16 cellular contexts compared by ENCODE assay signal in genomic region chr1:19493547-19493946, GRCh38. TPM values are rescaled to one million over a fixed set of nuclear protein-coding genes. Genes with fewer than 3 reads are reported as not detected.
A peak's percentile ranks its signal among the peaks of the same experiment; 100 is the strongest.
DNase-seq lines count a peak whose midpoint lies in the region; ATAC-seq and TF ChIP-seq lines count a peak whose summit lies in the region.
"Had no signal": no experiment of that assay in that cellular context is flagged by ENCODE, and none has a peak within 500 bp of the region (broad histone marks: within the 10 kb centered on the region; RNA-seq: fewer than 3 reads in every experiment).

No MANE protein-coding gene starts in this region.

- H3K27ac ChIP-seq in heart left ventricle (peak overlapping the region in 7 of 12 donors; percentile 73 to 95 (median 80)), right atrium auricular region (no peak overlapping the region), aorta (ENCODE audit: low read depth in 1 of 2, low read length in 2 of 2) (no peak overlapping the region)
- H3K27ac ChIP-seq in CD8-positive, alpha-beta T cell (ENCODE audit: low read depth, low read length): no peak overlapping the region
- H3K27ac ChIP-seq: BLaER1 had no signal

- no peak for TF ChIP-seq CTCF in activated CD8-positive, alpha-beta T cell treated with anti-CD3 and anti-CD28 coated beads for 36 hours (IDR thresholded peaks at IDR 0.05)
- no peak for TF ChIP-seq CTCF in heart left ventricle (IDR thresholded peaks at IDR 0.05)
- TF ChIP-seq CTCF in right atrium auricular region (IDR thresholded peaks at IDR 0.05): no peak
- no peak for TF ChIP-seq CTCF in CD8-positive, alpha-beta T cell (IDR thresholded peaks at IDR 0.05)

- intact Hi-C loops in activated CD8-positive, alpha-beta T cell treated with anti-CD3 and anti-CD28 coated beads for 36 hours (cut with micrococcal nuclease): no loop called here
- intact Hi-C loops in heart left ventricle (cut with DNase I) (loop anchor here in 3 of 10 donors (5.0 to 10.0 kb wide), 4 partner anchors 61 to 154 kb away; partner anchors contain the start of gene NBL1 (in 1 of the 3)), aorta (cut with DNase I) (loop anchor here in 1 of 2 donors (5.0 kb wide), 2 partner anchors 101 to 149 kb away; partner anchors contain the start of gene NBL1)
- intact Hi-C loops in CD8-positive, alpha-beta T cell (cut with DNase I, micrococcal nuclease): no loop called here

- H3K4me1 ChIP-seq in heart left ventricle (peaks cover 0 to 27% (median 22%) of the 10 kb centered on the region in 12 donors), right atrium auricular region (peaks cover 0 to 27% of the 10 kb centered on the region in 2 donors), aorta (ENCODE audit: control insufficient read depth in 1 of 2, insufficient read depth in 2 of 2, low read length in 2 of 2) (peaks cover 0 to 3% of the 10 kb centered on the region in 2 donors)
- H3K4me1 ChIP-seq in CD8-positive, alpha-beta T cell (ENCODE audit: insufficient read depth, low read length): peaks cover 13% of the 10 kb centered on the region
- H3K4me1 ChIP-seq: BLaER1 had no signal

- no peak for TF ChIP-seq POLR2A in heart left ventricle (IDR thresholded peaks at IDR 0.05)

- no peaks in the 10 kb centered on the region for H3K27me3 ChIP-seq in heart left ventricle
- H3K27me3 ChIP-seq in right atrium auricular region: no peaks in the 10 kb centered on the region
- no peaks in the 10 kb centered on the region for H3K27me3 ChIP-seq in CD8-positive, alpha-beta T cell (ENCODE audit: insufficient read depth, low read length)
- H3K27me3 ChIP-seq in aorta (ENCODE audit: control insufficient read depth in 1 of 2, insufficient read depth in 2 of 2, low read length in 1 of 2): no peaks in the 10 kb centered on the region
- H3K27me3 ChIP-seq: BLaER1 had no signal

- POLR2A ChIA-PET in activated CD8-positive, alpha-beta T cell treated with anti-CD3 and anti-CD28 coated beads for 36 hours (lab: Charles Lee): interaction anchor here (0.6 to 1.4 kb wide), 3 partner anchors 10 to 51 kb away, joined by 3 read pairs; no protein-coding TSS in a partner anchor
- POLR2A ChIA-PET in activated CD8-positive, alpha-beta T cell treated with anti-CD3 and anti-CD28 coated beads, Interleukin-2, amount 10 ng/mL, durations not matched to agents 7 days and 5 days (lab: Charles Lee): no interaction called here
- POLR2A ChIA-PET in CD8-positive, alpha-beta T cell (lab: Charles Lee): no interaction called here

- CTCF ChIA-PET in activated CD8-positive, alpha-beta T cell treated with anti-CD3 and anti-CD28 coated beads for 36 hours (lab: Charles Lee): interaction anchor here (0.8 to 1.8 kb wide), 5 partner anchors 9 to 160 kb away, joined by 3 to 7 read pairs (median 3); no protein-coding TSS in a partner anchor
- CTCF ChIA-PET in activated CD8-positive, alpha-beta T cell treated with anti-CD3 and anti-CD28 coated beads, Interleukin-2, amount 10 ng/mL, durations not matched to agents 7 days and 5 days (lab: Charles Lee): interaction anchor here (1.1 to 1.9 kb wide), 4 partner anchors 89 to 168 kb away, joined by 4 to 5 read pairs (median 4); no protein-coding TSS in a partner anchor
- CTCF ChIA-PET in CD8-positive, alpha-beta T cell (lab: Charles Lee): no interaction called here

- WGBS in heart left ventricle, 4 donors: 67 to 100% (median 95%) methylated on average over 2 of the region's 2 CpGs
- 48 to 97% methylated on average over 2 of the region's 2 CpGs for WGBS in aorta, 2 donors

- H3K36me3 ChIP-seq in heart left ventricle: no peaks in the 10 kb centered on the region
- H3K36me3 ChIP-seq in right atrium auricular region: no peaks in the 10 kb centered on the region
- H3K36me3 ChIP-seq in CD8-positive, alpha-beta T cell (ENCODE audit: insufficient read depth, low read length): no peaks in the 10 kb centered on the region
- H3K36me3 ChIP-seq in aorta (ENCODE audit: control insufficient read depth in 1 of 2, insufficient read depth in 2 of 2, low read length in 1 of 2): no peaks in the 10 kb centered on the region
- H3K36me3 ChIP-seq: BLaER1 had no signal

- no peaks in the 10 kb centered on the region for H3K27me3 Mint-ChIP-seq in activated CD8-positive, alpha-beta T cell treated with anti-CD3 and anti-CD28 coated beads for 36 hours
- no peaks in the 10 kb centered on the region for H3K27me3 Mint-ChIP-seq in activated CD8-positive, alpha-beta T cell treated with anti-CD3 and anti-CD28 coated beads, Interleukin-2, amount 10 ng/mL, durations not matched to agents 7 days and 5 days (ENCODE audit: low read depth)
- H3K27me3 Mint-ChIP-seq in CD8-positive, alpha-beta T cell (ENCODE audit: low read depth): no peaks in the 10 kb centered on the region
- H3K27me3 Mint-ChIP-seq: CD4-positive, alpha-beta memory T cell had no signal

- H3K4me1 Mint-ChIP-seq in activated CD8-positive, alpha-beta T cell treated with anti-CD3 and anti-CD28 coated beads for 36 hours (ENCODE audit: low read depth): peaks cover 32% of the 10 kb centered on the region
- H3K4me1 Mint-ChIP-seq in activated CD8-positive, alpha-beta T cell treated with anti-CD3 and anti-CD28 coated beads, Interleukin-2, amount 10 ng/mL, durations not matched to agents 7 days and 5 days (ENCODE audit: low read depth): peaks cover 12% of the 10 kb centered on the region
- peaks cover 41% of the 10 kb centered on the region for H3K4me1 Mint-ChIP-seq in CD8-positive, alpha-beta T cell (ENCODE audit: low read depth)
- H3K4me1 Mint-ChIP-seq in stimulated activated effector memory CD8-positive, alpha-beta T cell treated with anti-CD3 and anti-CD28 coated beads, Interleukin-12 subunit alpha, Interleukin-12 subunit beta, amount 100 ng/mL, for 72 hours: peaks cover 60% of the 10 kb centered on the region

- H3K4me3 ChIP-seq in heart left ventricle (no peak overlapping the region), right atrium auricular region (no peak overlapping the region), aorta (ENCODE audit: low read length in 2 of 2) (no peak overlapping the region)
- no peak overlapping the region for H3K4me3 ChIP-seq in CD8-positive, alpha-beta T cell (ENCODE audit: low read depth, low read length)
- H3K4me3 ChIP-seq: BLaER1 had no signal

- H3K9me3 ChIP-seq in heart left ventricle (no peaks in the 10 kb centered on the region), right atrium auricular region (no peaks in the 10 kb centered on the region), aorta (ENCODE audit: control insufficient read depth, low read length) (no peaks in the 10 kb centered on the region)
- no peaks in the 10 kb centered on the region for H3K9me3 ChIP-seq in CD8-positive, alpha-beta T cell (ENCODE audit: low read length)

- no peak for DNase-seq in activated CD8-positive, alpha-beta T cell treated with anti-CD3 and anti-CD28 coated beads for 36 hours
- DNase-seq in activated CD8-positive, alpha-beta T cell treated with anti-CD3 and anti-CD28 coated beads, Interleukin-2, amount 10 ng/mL, durations not matched to agents 7 days and 5 days: no peak
- DNase-seq in heart left ventricle (no peak), right atrium auricular region (ENCODE audit: low spot score) (no peak), aorta (no peak)
- DNase-seq in CD8-positive, alpha-beta T cell: no peak
- no peak for DNase-seq in stimulated activated effector memory CD8-positive, alpha-beta T cell treated with anti-CD3 and anti-CD28 coated beads, Interleukin-12 subunit alpha, Interleukin-12 subunit beta, amount 100 ng/mL, for 72 hours (ENCODE audit: low spot score in 2 of 2)
- DNase-seq: 8988T; Calu3; CD4-positive, alpha-beta memory T cell; DMS79 treated with DMSO at 0.1 percent for 48 hours; GF-D8; GOT3; H7 had no signal

- no peaks in the 10 kb centered on the region for H3K36me3 Mint-ChIP-seq in activated CD8-positive, alpha-beta T cell treated with anti-CD3 and anti-CD28 coated beads for 36 hours (ENCODE audit: low read depth)
- peaks cover 4% of the 10 kb centered on the region for H3K36me3 Mint-ChIP-seq in activated CD8-positive, alpha-beta T cell treated with anti-CD3 and anti-CD28 coated beads, Interleukin-2, amount 10 ng/mL, durations not matched to agents 7 days and 5 days (ENCODE audit: low read depth)
- no peaks in the 10 kb centered on the region for H3K36me3 Mint-ChIP-seq in CD8-positive, alpha-beta T cell
- H3K36me3 Mint-ChIP-seq in stimulated activated effector memory CD8-positive, alpha-beta T cell treated with anti-CD3 and anti-CD28 coated beads, Interleukin-12 subunit alpha, Interleukin-12 subunit beta, amount 100 ng/mL, for 72 hours: no peaks in the 10 kb centered on the region
- H3K36me3 Mint-ChIP-seq: CD4-positive, alpha-beta memory T cell had no signal

- no peak overlapping the region for H3K27ac Mint-ChIP-seq in activated CD8-positive, alpha-beta T cell treated with anti-CD3 and anti-CD28 coated beads for 36 hours
- H3K27ac Mint-ChIP-seq in activated CD8-positive, alpha-beta T cell treated with anti-CD3 and anti-CD28 coated beads, Interleukin-2, amount 10 ng/mL, durations not matched to agents 7 days and 5 days: no peak overlapping the region
- H3K27ac Mint-ChIP-seq in CD8-positive, alpha-beta T cell: peak overlapping the region; percentile 67
- no peak overlapping the region for H3K27ac Mint-ChIP-seq in stimulated activated effector memory CD8-positive, alpha-beta T cell treated with anti-CD3 and anti-CD28 coated beads, Interleukin-12 subunit alpha, Interleukin-12 subunit beta, amount 100 ng/mL, for 72 hours
- H3K27ac Mint-ChIP-seq: CD14-positive monocyte had no signal

- no peaks in the 10 kb centered on the region for H3K9me3 Mint-ChIP-seq in activated CD8-positive, alpha-beta T cell treated with anti-CD3 and anti-CD28 coated beads for 36 hours
- H3K9me3 Mint-ChIP-seq in activated CD8-positive, alpha-beta T cell treated with anti-CD3 and anti-CD28 coated beads, Interleukin-2, amount 10 ng/mL, durations not matched to agents 7 days and 5 days (ENCODE audit: insufficient read depth): no peaks in the 10 kb centered on the region
- no peaks in the 10 kb centered on the region for H3K9me3 Mint-ChIP-seq in CD8-positive, alpha-beta T cell
- no peaks in the 10 kb centered on the region for H3K9me3 Mint-ChIP-seq in stimulated activated effector memory CD8-positive, alpha-beta T cell treated with anti-CD3 and anti-CD28 coated beads, Interleukin-12 subunit alpha, Interleukin-12 subunit beta, amount 100 ng/mL, for 72 hours
- H3K9me3 Mint-ChIP-seq: CD4-positive, alpha-beta memory T cell had no signal

- ATAC-seq in activated CD8-positive, alpha-beta T cell treated with anti-CD3 and anti-CD28 coated beads for 36 hours: peak; percentile 39
- ATAC-seq in activated CD8-positive, alpha-beta T cell treated with anti-CD3 and anti-CD28 coated beads, Interleukin-2, amount 10 ng/mL, durations not matched to agents 7 days and 5 days: no peak
- ATAC-seq in heart left ventricle: no peak
- no peak for ATAC-seq in CD8-positive, alpha-beta T cell
- peak; percentile 83 for ATAC-seq in stimulated activated effector memory CD8-positive, alpha-beta T cell treated with anti-CD3 and anti-CD28 coated beads, Interleukin-12 subunit alpha, Interleukin-12 subunit beta, amount 100 ng/mL, for 72 hours
- ATAC-seq in aorta (ENCODE audit: low FRiP score): no peak

- H3K4me3 Mint-ChIP-seq in activated CD8-positive, alpha-beta T cell treated with anti-CD3 and anti-CD28 coated beads for 36 hours: no peak overlapping the region
- H3K4me3 Mint-ChIP-seq in activated CD8-positive, alpha-beta T cell treated with anti-CD3 and anti-CD28 coated beads, Interleukin-2, amount 10 ng/mL, durations not matched to agents 7 days and 5 days: no peak overlapping the region
- no peak overlapping the region for H3K4me3 Mint-ChIP-seq in CD8-positive, alpha-beta T cell
- no peak overlapping the region for H3K4me3 Mint-ChIP-seq in stimulated activated effector memory CD8-positive, alpha-beta T cell treated with anti-CD3 and anti-CD28 coated beads, Interleukin-12 subunit alpha, Interleukin-12 subunit beta, amount 100 ng/mL, for 72 hours
- H3K4me3 Mint-ChIP-seq: CD14-positive monocyte; CD4-positive, alpha-beta memory T cell had no signal

RNA-seq across cellular contexts. Expression of gene CAPZB, which starts 8.2 kb away (rescaled TPM):
- total RNA-seq in activated CD8-positive, alpha-beta T cell treated with anti-CD3 and anti-CD28 coated beads for 36 hours: 100 to 1,000 TPM; 335 to 340 TPM
- 100 to 1,000 TPM; 492 to 518 TPM for total RNA-seq in activated CD8-positive, alpha-beta T cell treated with anti-CD3 and anti-CD28 coated beads, Interleukin-2, amount 10 ng/mL, durations not matched to agents 7 days and 5 days
- total RNA-seq in heart left ventricle (100 to 1,000 TPM in 8 of 9 donors, 10 to 100 TPM in 1; 77.8 to 348 (median 237) TPM), right atrium auricular region (100 to 1,000 TPM in 1 of 2 donors, 10 to 100 TPM in 1; 87.8 to 122 TPM), aorta (100 to 1,000 TPM; 289 to 297 TPM)
- polyA plus RNA-seq in heart left ventricle (100 to 1,000 TPM; 228 to 255 TPM), aorta (100 to 1,000 TPM; 230 to 254 TPM)
- total RNA-seq in CD8-positive, alpha-beta T cell: 100 to 1,000 TPM; 145 to 151 TPM

Comparison
In these comparisons a context has a peak if more than half of its experiments do, and no peak if none do; other contexts are left out.
1. ATAC-seq: peak in activated CD8-positive, alpha-beta T cell treated with anti-CD3 and anti-CD28 coated beads for 36 hours (single experiment) and stimulated activated effector memory CD8-positive, alpha-beta T cell treated with anti-CD3 and anti-CD28 coated beads, Interleukin-12 subunit alpha, Interleukin-12 subunit beta, amount 100 ng/mL, for 72 hours (single experiment); none in activated CD8-positive, alpha-beta T cell treated with anti-CD3 and anti-CD28 coated beads, Interleukin-2, amount 10 ng/mL, durations not matched to agents 7 days and 5 days (single experiment), heart left ventricle (0 of 4), CD8-positive, alpha-beta T cell (single experiment) and aorta (single experiment).
2. H3K27ac ChIP-seq: peak in heart left ventricle (7 of 12); none in right atrium auricular region (0 of 2), CD8-positive, alpha-beta T cell (single experiment) and aorta (0 of 2).